Comparison of ENCODE assay signal across 27 cellular contexts in the genomic region with DNA sequence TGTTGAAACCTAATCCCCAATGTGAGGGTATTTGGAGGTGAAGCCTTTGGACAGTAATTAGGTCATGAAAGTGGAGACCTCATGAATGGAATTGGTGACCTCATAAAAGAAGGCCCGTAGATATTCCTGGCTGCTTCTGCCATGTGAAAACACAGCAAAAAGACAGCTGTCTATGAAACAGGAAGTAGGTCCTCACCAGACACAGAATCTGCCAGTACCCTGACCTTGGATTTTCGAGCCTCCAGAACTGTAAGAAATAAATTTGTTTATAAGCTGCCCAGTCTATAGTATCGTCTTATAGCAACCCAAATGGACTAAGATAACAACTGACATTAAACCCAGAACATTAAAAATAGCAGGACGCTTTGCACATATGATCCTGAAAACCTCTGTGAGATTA.
"Had no signal": no experiment of that assay in that cellular context is flagged by ENCODE, and none has a peak within 500 bp of the region (broad histone marks: within the 10 kb centered on the region; RNA-seq: fewer than 3 reads in every experiment).

No MANE protein-coding gene starts in this region.

- H3K27ac Mint-ChIP-seq: effector memory CD8-positive, alpha-beta T cell; memory B cell; mesothelial cell of epicardium; naive thymus-derived CD4-positive, alpha-beta T cell; nephron; neural progenitor cell; stimulated activated naive B cell treated with anti-CD40 and anti-IgM and Interleukin-4, amounts not matched to agents 10 μg/mL and 1 μg/mL and 100 μg/mL, for 72 hours; stimulated activated naive CD8-positive, alpha-beta T cell treated with anti-CD3 and anti-CD28 coated beads, Interleukin-15, Interleukin-2, amounts not matched to agents 100 ng/mL and 50 ng/mL, for 24 hours had no signal

- H3K4me1 ChIP-seq: gastrocnemius medialis, heart left ventricle, psoas muscle, sigmoid colon, spleen, tibial nerve, upper lobe of right lung, uterus had no signal

- H3K9me3 Mint-ChIP-seq: neural progenitor cell had no signal

- H3K79me2 ChIP-seq: hepatocyte had no signal

- H3K27me3 ChIP-seq: gastrocnemius medialis, heart left ventricle, hepatocyte, neural progenitor cell, sigmoid colon, tibial nerve, uterus had no signal

- H3K9ac ChIP-seq: neural progenitor cell had no signal

- H3K36me3 Mint-ChIP-seq: memory B cell; mesothelial cell of epicardium; naive thymus-derived CD4-positive, alpha-beta T cell; neural progenitor cell; stimulated activated naive B cell treated with anti-CD40 and anti-IgM and Interleukin-4, amounts not matched to agents 10 μg/mL and 1 μg/mL and 100 μg/mL, for 72 hours had no signal

- ATAC-seq: effector memory CD8-positive, alpha-beta T cell; esophagus mucosa; gastrocnemius medialis; heart left ventricle; left lobe of liver; mucosa of descending colon; naive thymus-derived CD4-positive, alpha-beta T cell; psoas muscle; right cardiac atrium; stimulated activated naive B cell treated with anti-CD40 and anti-IgM and Interleukin-4, amounts not matched to agents 10 μg/mL and 1 μg/mL and 100 μg/mL, for 72 hours; upper lobe of right lung had no signal

- H3K4me1 Mint-ChIP-seq: memory B cell; mesothelial cell of epicardium; nephron; stimulated activated naive B cell treated with anti-CD40 and anti-IgM and Interleukin-4, amounts not matched to agents 10 μg/mL and 1 μg/mL and 100 μg/mL, for 72 hours had no signal

- H3K36me3 ChIP-seq: gastrocnemius medialis, heart left ventricle, neural progenitor cell, sigmoid colon, spleen, thoracic aorta, tibial nerve, upper lobe of right lung, uterus had no signal

- H3K4me3 ChIP-seq: gastrocnemius medialis, heart left ventricle, hepatocyte, lung, mucosa of descending colon, neural progenitor cell, psoas muscle, sigmoid colon, skin epidermis, spleen, thoracic aorta, tibial nerve, upper lobe of right lung, uterus had no signal

- DNase-seq: cortex of kidney; effector memory CD8-positive, alpha-beta T cell; foreskin fibroblast; gastrocnemius medialis; heart left ventricle; kidney; mucosa of descending colon; naive thymus-derived CD4-positive, alpha-beta T cell; psoas muscle; right cardiac atrium; sigmoid colon; spleen; stimulated activated naive B cell treated with anti-CD40 and anti-IgM and Interleukin-4, amounts not matched to agents 10 μg/mL and 1 μg/mL and 100 μg/mL, for 72 hours; upper lobe of right lung; uterus had no signal

- H2AFZ ChIP-seq: hepatocyte, neural progenitor cell had no signal

- H3K27ac ChIP-seq: gastrocnemius medialis, heart left ventricle, hepatocyte, neural progenitor cell, psoas muscle, sigmoid colon, skin epidermis, spleen, thoracic aorta, tibial nerve, upper lobe of right lung, uterus had no signal

- H3K9me3 ChIP-seq: gastrocnemius medialis, heart left ventricle, mucosa of descending colon, psoas muscle, sigmoid colon, thoracic aorta, tibial nerve, upper lobe of right lung, uterus had no signal

- H3K4me2 ChIP-seq: hepatocyte, neural progenitor cell had no signal

- H3K4me3 Mint-ChIP-seq: effector memory CD8-positive, alpha-beta T cell; memory B cell; mesothelial cell of epicardium; naive thymus-derived CD4-positive, alpha-beta T cell; nephron; neural progenitor cell; stimulated activated naive B cell treated with anti-CD40 and anti-IgM and Interleukin-4, amounts not matched to agents 10 μg/mL and 1 μg/mL and 100 μg/mL, for 72 hours; stimulated activated naive CD8-positive, alpha-beta T cell treated with anti-CD3 and anti-CD28 coated beads, Interleukin-15, Interleukin-2, amounts not matched to agents 100 ng/mL and 50 ng/mL, for 24 hours had no signal
